In the genomic region with DNA sequence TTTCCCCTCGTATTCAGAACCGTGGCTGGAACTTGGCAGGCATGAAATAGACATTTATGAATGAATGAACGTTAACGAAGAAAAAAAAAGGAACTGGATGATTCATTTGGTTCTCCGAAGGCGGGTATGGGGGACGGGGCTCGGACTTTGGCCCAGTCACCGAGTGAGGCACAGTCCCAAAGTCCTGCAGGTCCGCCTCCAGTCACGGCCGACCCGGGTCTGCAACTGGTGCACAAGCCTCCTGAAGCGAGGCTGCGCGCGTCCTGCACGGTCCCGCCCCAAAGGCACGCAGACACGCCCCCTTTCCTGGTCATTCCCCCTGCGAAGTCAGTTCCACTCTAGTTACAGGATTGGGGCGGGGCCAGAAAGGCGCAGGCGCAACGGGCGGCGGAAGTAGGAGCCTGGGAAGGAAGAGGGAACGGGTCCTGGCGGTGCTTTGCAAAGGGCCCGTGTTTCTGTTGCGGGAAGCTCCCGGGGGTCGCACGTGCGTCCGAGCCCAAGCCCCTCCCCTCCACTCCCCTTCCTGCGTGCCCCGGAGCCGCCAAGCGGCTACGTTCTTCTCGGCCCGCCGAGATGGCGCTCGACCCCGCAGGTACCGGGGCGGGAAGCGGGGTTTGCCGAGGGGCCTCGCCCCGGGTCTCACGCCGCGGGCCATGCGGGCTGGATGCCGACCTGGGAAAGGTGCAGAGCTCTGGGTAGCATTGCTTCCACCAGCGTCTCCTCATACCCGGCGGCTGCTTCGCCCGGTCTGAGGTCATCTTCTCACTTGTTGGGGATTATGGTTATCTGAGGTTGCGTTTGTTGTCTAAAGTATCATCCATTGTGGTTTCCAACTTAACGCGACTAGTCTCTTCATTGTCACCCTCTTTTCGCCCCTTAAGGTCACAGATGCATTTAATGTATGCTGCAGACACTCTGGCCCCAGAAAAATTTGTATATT, we compare ENCODE assay signal across 1 cellular context.
TF ChIP-seq lines count a peak whose summit lies in the region.

A gene with protein sequence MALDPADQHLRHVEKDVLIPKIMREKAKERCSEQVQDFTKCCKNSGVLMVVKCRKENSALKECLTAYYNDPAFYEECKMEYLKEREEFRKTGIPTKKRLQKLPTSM (plus strand): TSS at position 399 of the 940 bp plus-strand sequence. CDS start 175 bp downstream, at position 574.

TF ChIP-seq in HepG2, 621 proteins besides CTCF, POLR2A, EP300 and RAD21 (continued from another document and continues in another):
- TF ChIP-seq, protein P1, sequence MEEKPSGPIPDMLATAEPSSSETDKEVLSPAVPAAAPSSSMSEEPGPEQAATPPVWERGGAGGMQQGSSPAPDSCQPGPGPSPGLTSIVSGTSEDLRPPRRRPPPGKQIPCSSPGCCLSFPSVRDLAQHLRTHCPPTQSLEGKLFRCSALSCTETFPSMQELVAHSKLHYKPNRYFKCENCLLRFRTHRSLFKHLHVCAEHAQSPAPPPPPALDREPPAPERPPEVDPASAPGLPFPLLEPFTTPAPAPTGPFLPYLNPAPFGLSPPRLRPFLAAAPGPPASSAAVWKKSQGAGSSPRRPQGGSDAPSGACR (CRISPR knock-in tag; IDR thresholded peaks at IDR 0.05), result 0 out of 2 replicates have a peak, but pooled peaks have one; percentile 37
- TF ChIP-seq ZNF12 (CRISPR knock-in tag; IDR thresholded peaks at IDR 0.05), result peak; percentile 70
- TF ChIP-seq, protein P2, sequence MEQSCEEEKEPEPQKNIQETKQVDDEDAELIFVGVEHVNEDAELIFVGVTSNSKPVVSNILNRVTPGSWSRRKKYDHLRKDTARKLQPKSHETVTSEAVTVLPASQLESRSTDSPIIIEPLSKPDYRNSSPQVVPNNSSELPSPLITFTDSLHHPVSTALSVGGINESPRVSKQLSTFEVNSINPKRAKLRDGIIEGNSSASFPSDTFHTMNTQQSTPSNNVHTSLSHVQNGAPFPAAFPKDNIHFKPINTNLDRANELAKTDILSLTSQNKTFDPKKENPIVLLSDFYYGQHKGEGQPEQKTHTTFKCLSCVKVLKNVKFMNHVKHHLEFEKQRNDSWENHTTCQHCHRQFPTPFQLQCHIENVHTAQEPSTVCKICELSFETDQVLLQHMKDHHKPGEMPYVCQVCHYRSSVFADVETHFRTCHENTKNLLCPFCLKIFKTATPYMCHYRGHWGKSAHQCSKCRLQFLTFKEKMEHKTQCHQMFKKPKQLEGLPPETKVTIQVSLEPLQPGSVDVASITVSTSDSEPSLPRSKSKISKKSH (CRISPR knock-in tag; IDR thresholded peaks at IDR 0.05; ENCODE audit: borderline replicate concordance), result peak; percentile 95; the same call in 1 of the 2 replicates
- TF ChIP-seq, protein P3, sequence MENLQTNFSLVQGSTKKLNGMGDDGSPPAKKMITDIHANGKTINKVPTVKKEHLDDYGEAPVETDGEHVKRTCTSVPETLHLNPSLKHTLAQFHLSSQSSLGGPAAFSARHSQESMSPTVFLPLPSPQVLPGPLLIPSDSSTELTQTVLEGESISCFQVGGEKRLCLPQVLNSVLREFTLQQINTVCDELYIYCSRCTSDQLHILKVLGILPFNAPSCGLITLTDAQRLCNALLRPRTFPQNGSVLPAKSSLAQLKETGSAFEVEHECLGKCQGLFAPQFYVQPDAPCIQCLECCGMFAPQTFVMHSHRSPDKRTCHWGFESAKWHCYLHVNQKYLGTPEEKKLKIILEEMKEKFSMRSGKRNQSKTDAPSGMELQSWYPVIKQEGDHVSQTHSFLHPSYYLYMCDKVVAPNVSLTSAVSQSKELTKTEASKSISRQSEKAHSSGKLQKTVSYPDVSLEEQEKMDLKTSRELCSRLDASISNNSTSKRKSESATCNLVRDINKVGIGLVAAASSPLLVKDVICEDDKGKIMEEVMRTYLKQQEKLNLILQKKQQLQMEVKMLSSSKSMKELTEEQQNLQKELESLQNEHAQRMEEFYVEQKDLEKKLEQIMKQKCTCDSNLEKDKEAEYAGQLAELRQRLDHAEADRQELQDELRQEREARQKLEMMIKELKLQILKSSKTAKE (CRISPR knock-in tag; IDR thresholded peaks at IDR 0.05; ENCODE audit: borderline replicate concordance), result no peak; the same call in 1 of the 2 replicates
- TF ChIP-seq, protein P4, sequence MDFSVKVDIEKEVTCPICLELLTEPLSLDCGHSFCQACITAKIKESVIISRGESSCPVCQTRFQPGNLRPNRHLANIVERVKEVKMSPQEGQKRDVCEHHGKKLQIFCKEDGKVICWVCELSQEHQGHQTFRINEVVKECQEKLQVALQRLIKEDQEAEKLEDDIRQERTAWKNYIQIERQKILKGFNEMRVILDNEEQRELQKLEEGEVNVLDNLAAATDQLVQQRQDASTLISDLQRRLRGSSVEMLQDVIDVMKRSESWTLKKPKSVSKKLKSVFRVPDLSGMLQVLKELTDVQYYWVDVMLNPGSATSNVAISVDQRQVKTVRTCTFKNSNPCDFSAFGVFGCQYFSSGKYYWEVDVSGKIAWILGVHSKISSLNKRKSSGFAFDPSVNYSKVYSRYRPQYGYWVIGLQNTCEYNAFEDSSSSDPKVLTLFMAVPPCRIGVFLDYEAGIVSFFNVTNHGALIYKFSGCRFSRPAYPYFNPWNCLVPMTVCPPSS (IDR thresholded peaks at IDR 0.05), result no peak
- TF ChIP-seq JUNB (CRISPR knock-in tag; IDR thresholded peaks at IDR 0.05; ENCODE audit: borderline replicate concordance), result no peak
- TF ChIP-seq NFATC3 (CRISPR knock-in tag; IDR thresholded peaks at IDR 0.05), result 0 out of 2 replicates have a peak, but pooled peaks have one; percentile 29
- peak; percentile 75; the same call in 1 of the 2 replicates for TF ChIP-seq ZNF335 (CRISPR knock-in tag; IDR thresholded peaks at IDR 0.05)
- no peak for TF ChIP-seq SCMH1 (CRISPR knock-in tag; IDR thresholded peaks at IDR 0.05; ENCODE audit: borderline replicate concordance)
- 0 out of 2 replicates have a peak, but pooled peaks have one; percentile 46 for TF ChIP-seq HES4 (CRISPR knock-in tag; IDR thresholded peaks at IDR 0.05; ENCODE audit: borderline replicate concordance)
- TF ChIP-seq, protein P5, sequence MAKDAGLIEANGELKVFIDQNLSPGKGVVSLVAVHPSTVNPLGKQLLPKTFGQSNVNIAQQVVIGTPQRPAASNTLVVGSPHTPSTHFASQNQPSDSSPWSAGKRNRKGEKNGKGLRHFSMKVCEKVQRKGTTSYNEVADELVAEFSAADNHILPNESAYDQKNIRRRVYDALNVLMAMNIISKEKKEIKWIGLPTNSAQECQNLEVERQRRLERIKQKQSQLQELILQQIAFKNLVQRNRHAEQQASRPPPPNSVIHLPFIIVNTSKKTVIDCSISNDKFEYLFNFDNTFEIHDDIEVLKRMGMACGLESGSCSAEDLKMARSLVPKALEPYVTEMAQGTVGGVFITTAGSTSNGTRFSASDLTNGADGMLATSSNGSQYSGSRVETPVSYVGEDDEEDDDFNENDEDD (CRISPR knock-in tag; IDR thresholded peaks at IDR 0.05; ENCODE audit: borderline replicate concordance), result peak; percentile 74
- TF ChIP-seq SUZ12 (IDR thresholded peaks at IDR 0.05; ENCODE audit: low read depth, low read length), result no peak
- TF ChIP-seq, protein P6, sequence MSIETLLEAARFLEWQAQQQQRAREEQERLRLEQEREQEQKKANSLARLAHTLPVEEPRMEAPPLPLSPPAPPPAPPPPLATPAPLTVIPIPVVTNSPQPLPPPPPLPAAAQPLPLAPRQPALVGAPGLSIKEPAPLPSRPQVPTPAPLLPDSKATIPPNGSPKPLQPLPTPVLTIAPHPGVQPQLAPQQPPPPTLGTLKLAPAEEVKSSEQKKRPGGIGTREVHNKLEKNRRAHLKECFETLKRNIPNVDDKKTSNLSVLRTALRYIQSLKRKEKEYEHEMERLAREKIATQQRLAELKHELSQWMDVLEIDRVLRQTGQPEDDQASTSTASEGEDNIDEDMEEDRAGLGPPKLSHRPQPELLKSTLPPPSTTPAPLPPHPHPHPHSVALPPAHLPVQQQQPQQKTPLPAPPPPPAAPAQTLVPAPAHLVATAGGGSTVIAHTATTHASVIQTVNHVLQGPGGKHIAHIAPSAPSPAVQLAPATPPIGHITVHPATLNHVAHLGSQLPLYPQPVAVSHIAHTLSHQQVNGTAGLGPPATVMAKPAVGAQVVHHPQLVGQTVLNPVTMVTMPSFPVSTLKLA (IDR thresholded peaks at IDR 0.05), result peak; percentile 76
- peak; percentile 78; the same call in 1 of the 2 replicates for TF ChIP-seq WIZ (CRISPR knock-in tag; IDR thresholded peaks at IDR 0.05)
- TF ChIP-seq, protein P7, sequence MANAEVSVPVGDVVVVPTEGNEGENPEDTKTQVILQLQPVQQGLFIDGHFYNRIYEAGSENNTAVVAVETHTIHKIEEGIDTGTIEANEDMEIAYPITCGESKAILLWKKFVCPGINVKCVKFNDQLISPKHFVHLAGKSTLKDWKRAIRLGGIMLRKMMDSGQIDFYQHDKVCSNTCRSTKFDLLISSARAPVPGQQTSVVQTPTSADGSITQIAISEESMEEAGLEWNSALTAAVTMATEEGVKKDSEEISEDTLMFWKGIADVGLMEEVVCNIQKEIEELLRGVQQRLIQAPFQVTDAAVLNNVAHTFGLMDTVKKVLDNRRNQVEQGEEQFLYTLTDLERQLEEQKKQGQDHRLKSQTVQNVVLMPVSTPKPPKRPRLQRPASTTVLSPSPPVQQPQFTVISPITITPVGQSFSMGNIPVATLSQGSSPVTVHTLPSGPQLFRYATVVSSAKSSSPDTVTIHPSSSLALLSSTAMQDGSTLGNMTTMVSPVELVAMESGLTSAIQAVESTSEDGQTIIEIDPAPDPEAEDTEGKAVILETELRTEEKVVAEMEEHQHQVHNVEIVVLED (CRISPR knock-in tag; IDR thresholded peaks at IDR 0.05; ENCODE audit: borderline replicate concordance), result peak; percentile 85
- TF ChIP-seq, protein P8, sequence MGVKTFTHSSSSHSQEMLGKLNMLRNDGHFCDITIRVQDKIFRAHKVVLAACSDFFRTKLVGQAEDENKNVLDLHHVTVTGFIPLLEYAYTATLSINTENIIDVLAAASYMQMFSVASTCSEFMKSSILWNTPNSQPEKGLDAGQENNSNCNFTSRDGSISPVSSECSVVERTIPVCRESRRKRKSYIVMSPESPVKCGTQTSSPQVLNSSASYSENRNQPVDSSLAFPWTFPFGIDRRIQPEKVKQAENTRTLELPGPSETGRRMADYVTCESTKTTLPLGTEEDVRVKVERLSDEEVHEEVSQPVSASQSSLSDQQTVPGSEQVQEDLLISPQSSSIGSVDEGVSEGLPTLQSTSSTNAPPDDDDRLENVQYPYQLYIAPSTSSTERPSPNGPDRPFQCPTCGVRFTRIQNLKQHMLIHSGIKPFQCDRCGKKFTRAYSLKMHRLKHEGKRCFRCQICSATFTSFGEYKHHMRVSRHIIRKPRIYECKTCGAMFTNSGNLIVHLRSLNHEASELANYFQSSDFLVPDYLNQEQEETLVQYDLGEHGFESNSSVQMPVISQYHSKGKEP (CRISPR knock-in tag; IDR thresholded peaks at IDR 0.05), result 0 out of 2 replicates have a peak, but pooled peaks have one; percentile 57
- TF ChIP-seq ZMYM4 (CRISPR knock-in tag; IDR thresholded peaks at IDR 0.05), result peak; percentile 97
- TF ChIP-seq ZNF75D (CRISPR knock-in tag; IDR thresholded peaks at IDR 0.05; ENCODE audit: borderline replicate concordance), result no peak
- TF ChIP-seq, protein P9, sequence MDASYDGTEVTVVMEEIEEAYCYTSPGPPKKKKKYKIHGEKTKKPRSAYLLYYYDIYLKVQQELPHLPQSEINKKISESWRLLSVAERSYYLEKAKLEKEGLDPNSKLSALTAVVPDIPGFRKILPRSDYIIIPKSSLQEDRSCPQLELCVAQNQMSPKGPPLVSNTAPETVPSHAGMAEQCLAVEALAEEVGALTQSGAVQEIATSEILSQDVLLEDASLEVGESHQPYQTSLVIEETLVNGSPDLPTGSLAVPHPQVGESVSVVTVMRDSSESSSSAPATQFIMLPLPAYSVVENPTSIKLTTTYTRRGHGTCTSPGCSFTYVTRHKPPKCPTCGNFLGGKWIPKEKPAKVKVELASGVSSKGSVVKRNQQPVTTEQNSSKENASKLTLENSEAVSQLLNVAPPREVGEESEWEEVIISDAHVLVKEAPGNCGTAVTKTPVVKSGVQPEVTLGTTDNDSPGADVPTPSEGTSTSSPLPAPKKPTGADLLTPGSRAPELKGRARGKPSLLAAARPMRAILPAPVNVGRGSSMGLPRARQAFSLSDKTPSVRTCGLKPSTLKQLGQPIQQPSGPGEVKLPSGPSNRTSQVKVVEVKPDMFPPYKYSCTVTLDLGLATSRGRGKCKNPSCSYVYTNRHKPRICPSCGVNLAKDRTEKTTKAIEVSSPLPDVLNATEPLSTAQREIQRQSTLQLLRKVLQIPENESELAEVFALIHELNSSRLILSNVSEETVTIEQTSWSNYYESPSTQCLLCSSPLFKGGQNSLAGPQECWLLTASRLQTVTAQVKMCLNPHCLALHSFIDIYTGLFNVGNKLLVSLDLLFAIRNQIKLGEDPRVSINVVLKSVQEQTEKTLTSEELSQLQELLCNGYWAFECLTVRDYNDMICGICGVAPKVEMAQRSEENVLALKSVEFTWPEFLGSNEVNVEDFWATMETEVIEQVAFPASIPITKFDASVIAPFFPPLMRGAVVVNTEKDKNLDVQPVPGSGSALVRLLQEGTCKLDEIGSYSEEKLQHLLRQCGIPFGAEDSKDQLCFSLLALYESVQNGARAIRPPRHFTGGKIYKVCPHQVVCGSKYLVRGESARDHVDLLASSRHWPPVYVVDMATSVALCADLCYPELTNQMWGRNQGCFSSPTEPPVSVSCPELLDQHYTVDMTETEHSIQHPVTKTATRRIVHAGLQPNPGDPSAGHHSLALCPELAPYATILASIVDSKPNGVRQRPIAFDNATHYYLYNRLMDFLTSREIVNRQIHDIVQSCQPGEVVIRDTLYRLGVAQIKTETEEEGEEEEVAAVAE (CRISPR knock-in tag; IDR thresholded peaks at IDR 0.05; ENCODE audit: borderline replicate concordance), result 0 out of 2 replicates have a peak, but pooled peaks have one; percentile 67
- no peak for TF ChIP-seq ZNF296 (CRISPR knock-in tag; conservative IDR thresholded peaks at IDR 0.05)
- TF ChIP-seq RORA (CRISPR knock-in tag; IDR thresholded peaks at IDR 0.05), result no peak
- TF ChIP-seq PLRG1 (conservative IDR thresholded peaks at IDR 0.05), result no peak
- no peak; the same call in 1 of the 2 replicates for TF ChIP-seq ZNF569 (CRISPR knock-in tag; IDR thresholded peaks at IDR 0.05; ENCODE audit: borderline replicate concordance)
- TF ChIP-seq NRL (CRISPR knock-in tag; IDR thresholded peaks at IDR 0.05; ENCODE audit: borderline replicate concordance), result peak; percentile 96
- TF ChIP-seq ZNF670 (CRISPR knock-in tag; IDR thresholded peaks at IDR 0.05; ENCODE audit: borderline replicate concordance), result no peak; the same call in 1 of the 2 replicates
- TF ChIP-seq, protein P10, sequence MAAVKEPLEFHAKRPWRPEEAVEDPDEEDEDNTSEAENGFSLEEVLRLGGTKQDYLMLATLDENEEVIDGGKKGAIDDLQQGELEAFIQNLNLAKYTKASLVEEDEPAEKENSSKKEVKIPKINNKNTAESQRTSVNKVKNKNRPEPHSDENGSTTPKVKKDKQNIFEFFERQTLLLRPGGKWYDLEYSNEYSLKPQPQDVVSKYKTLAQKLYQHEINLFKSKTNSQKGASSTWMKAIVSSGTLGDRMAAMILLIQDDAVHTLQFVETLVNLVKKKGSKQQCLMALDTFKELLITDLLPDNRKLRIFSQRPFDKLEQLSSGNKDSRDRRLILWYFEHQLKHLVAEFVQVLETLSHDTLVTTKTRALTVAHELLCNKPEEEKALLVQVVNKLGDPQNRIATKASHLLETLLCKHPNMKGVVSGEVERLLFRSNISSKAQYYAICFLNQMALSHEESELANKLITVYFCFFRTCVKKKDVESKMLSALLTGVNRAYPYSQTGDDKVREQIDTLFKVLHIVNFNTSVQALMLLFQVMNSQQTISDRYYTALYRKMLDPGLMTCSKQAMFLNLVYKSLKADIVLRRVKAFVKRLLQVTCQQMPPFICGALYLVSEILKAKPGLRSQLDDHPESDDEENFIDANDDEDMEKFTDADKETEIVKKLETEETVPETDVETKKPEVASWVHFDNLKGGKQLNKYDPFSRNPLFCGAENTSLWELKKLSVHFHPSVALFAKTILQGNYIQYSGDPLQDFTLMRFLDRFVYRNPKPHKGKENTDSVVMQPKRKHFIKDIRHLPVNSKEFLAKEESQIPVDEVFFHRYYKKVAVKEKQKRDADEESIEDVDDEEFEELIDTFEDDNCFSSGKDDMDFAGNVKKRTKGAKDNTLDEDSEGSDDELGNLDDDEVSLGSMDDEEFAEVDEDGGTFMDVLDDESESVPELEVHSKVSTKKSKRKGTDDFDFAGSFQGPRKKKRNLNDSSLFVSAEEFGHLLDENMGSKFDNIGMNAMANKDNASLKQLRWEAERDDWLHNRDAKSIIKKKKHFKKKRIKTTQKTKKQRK (IDR thresholded peaks at IDR 0.05; ENCODE audit: low read length), result no peak
